8 cellular contexts compared by ENCODE assay signal in genomic region chr5:81301221-81302015, GRCh38. TPM values are rescaled to one million over a fixed set of nuclear protein-coding genes. Genes with fewer than 3 reads are reported as not detected.
A peak's percentile ranks its signal among the peaks of the same experiment; 100 is the strongest.
DNase-seq lines count a peak whose midpoint lies in the region; ATAC-seq, FAIRE-seq and TF ChIP-seq lines count a peak whose summit lies in the region.

Gene ZCCHC9, plus strand, starts transcription at chr5:81301587. Its CDS starts 3,171 bp downstream, at chr5:81304758.

- DNase-seq in GM19239 (ENCODE audit: insufficient read length, low spot score) (peak; percentile 71), NCI-H526 (lab: John Stamatoyannopoulos, UW) (peak; percentile 74 to 90), colonic mucosa (peak; percentile 95), kidney tubule cell (ENCODE audit: low spot score) (peak; percentile 92)
- peak; percentile 95 for DNase-seq in activated CD4-positive, alpha-beta T cell treated with anti-CD3 and anti-CD28 coated beads for 48 hours
- peak; percentile 87 to 94 (median 90) for DNase-seq in stimulated activated CD4-positive, alpha-beta T cell treated with anti-CD3 and anti-CD28 coated beads, Interleukin-1b, Interleukin-23, amount 100 ng/mL, for 24 hours (ENCODE audit: low read depth in 4 of 4, low spot score in 1 of 4)

- FAIRE-seq in GM19239 (lab: Jason Lieb, UNC): peak; percentile 99

- H3K36me3 ChIP-seq in BLaER1 treated with 17β-estradiol and CSF1 and Interleukin-3, amounts not matched to agents 10 nM and 100 nM: peaks cover 8 to 17% (median 11%) of the 10 kb centered on the region in 11 experiments; a peak in 19 of 22 replicates
- H3K36me3 ChIP-seq in colonic mucosa: no peaks in the 10 kb centered on the region

- TF ChIP-seq CTCF in colonic mucosa (IDR thresholded peaks at IDR 0.05): no peak

- H4K20me1 ChIP-seq in BLaER1 treated with 17β-estradiol and CSF1 and Interleukin-3, amounts not matched to agents 10 nM and 100 nM: peaks cover 0 to 12% (median 0%) of the 10 kb centered on the region in 11 experiments; a peak in 1 of 22 replicates

- peak within 1 kb of the TSS; percentile 88 to 97 (median 92) for H3K9ac ChIP-seq in BLaER1 treated with 17β-estradiol and CSF1 and Interleukin-3, amounts not matched to agents 10 nM and 100 nM
- H3K9ac ChIP-seq in colonic mucosa (ENCODE audit: low read depth in 2 of 2, low read length in 2 of 2): peak within 1 kb of the TSS; percentile 76 to 97

- H3K27me3 ChIP-seq in BLaER1 treated with 17β-estradiol and CSF1 and Interleukin-3, amounts not matched to agents 10 nM and 100 nM: no peaks in the 10 kb centered on the region
- H3K27me3 ChIP-seq in colonic mucosa: no peaks in the 10 kb centered on the region

- peak; percentile 96 for ATAC-seq in HG03457 (IDR thresholded peaks at IDR 0.05; ENCODE audit: unreplicated experiment)

- peak within 1 kb of the TSS; percentile 76 to 96 (median 86) for H3K4me3 ChIP-seq in BLaER1 treated with 17β-estradiol and CSF1 and Interleukin-3, amounts not matched to agents 10 nM and 100 nM
- peak within 1 kb of the TSS; percentile 88 for H3K4me3 ChIP-seq in colonic mucosa

- intact Hi-C loops in colonic mucosa (cut with DNase I): no loop called here

- H3K4me2 ChIP-seq in BLaER1 treated with 17β-estradiol and CSF1 and Interleukin-3, amounts not matched to agents 10 nM and 100 nM: peak within 1 kb of the TSS; percentile 87 to 98 (median 93)

- no peaks in the 10 kb centered on the region for H3K9me3 ChIP-seq in BLaER1 treated with 17β-estradiol and CSF1 and Interleukin-3, amounts not matched to agents 10 nM and 100 nM (replicated peaks in 1 of 11)
- no peaks in the 10 kb centered on the region for H3K9me3 ChIP-seq in colonic mucosa

- peaks cover 27 to 46% (median 30%) of the 10 kb centered on the region in 10 experiments for H3K4me1 ChIP-seq in BLaER1 treated with 17β-estradiol and CSF1 and Interleukin-3, amounts not matched to agents 10 nM and 100 nM
- peaks cover 12% of the 10 kb centered on the region for H3K4me1 ChIP-seq in colonic mucosa

- H3K27ac ChIP-seq in BLaER1 treated with 17β-estradiol and CSF1 and Interleukin-3, amounts not matched to agents 10 nM and 100 nM: peak within 1 kb of the TSS; percentile 86 to 96 (median 91)
- H3K27ac ChIP-seq in colonic mucosa: peak within 1 kb of the TSS; percentile 88

RNA-seq across cellular contexts. Expression of gene ZCCHC9, which starts in this region (rescaled TPM):
- total RNA-seq in colonic mucosa: 10 to 100 TPM; 21.7 to 24.9 TPM

Comparison
In these comparisons a context has a peak if more than half of its experiments do, and no peak if none do; other contexts are left out.
1. Peak in every context shown above with its lines: DNase-seq, ATAC-seq, H3K4me3 ChIP-seq and H3K27ac ChIP-seq.